ENCODE assay signal across 8 cellular contexts in the genomic region with DNA sequence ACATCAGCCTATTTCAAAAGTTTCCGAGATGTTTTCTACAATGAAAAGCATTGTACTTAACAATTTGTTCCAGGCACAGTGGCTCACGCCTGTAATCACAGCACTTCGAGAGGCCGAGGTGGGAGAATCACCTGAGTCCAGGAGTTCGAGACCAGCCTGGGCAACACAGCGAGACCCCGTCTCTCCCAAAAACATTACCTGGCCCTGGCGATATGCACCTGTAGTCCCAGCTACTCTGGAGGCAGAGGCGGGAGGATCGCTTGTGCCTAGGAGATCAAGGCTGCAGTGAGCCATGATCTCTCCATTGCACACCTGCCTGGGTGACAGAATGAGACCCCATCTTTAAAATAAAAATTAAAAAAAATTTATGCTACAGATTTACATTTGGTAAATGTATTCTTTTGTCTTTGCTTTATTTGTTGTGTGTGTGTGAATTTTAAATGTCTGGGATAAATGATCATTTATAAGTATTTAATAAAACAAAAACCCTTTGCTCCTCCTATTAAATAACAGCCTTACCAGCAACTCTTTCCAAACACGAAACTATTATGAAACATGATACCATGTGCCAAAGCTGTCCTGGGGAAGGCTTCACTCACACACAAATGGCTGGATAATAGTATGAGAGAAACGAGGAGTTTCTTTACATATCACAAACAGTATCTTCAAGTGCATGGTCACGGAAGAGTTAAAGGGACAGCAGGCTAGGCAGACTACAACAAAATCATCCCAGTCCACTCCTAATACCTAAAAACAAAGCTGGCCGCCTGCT. TPM values are rescaled to one million over a fixed set of nuclear protein-coding genes. Genes with fewer than 3 reads are reported as not detected.
DNase-seq lines count a peak whose midpoint lies in the region; ATAC-seq and TF ChIP-seq lines count a peak whose summit lies in the region.

No MANE protein-coding gene starts in this region.

- 54 to 60% methylated on average over 14 of the region's 14 CpGs for WGBS in esophagus squamous epithelium, 2 donors

- ATAC-seq in GM19467 (IDR thresholded peaks at IDR 0.05; ENCODE audit: unreplicated experiment) = no peak

- H3K4me2 ChIP-seq in osteoblast (ENCODE audit: insufficient read depth, low read length) = peak overlapping the region; percentile 79

- no peak for TF ChIP-seq CTCF in GM12864 (IDR thresholded peaks at IDR 0.05; ENCODE audit: low read depth, low read length, missing control alignments)
- TF ChIP-seq CTCF in Peyer's patch (IDR thresholded peaks at IDR 0.05) = no peak
- TF ChIP-seq CTCF in esophagus squamous epithelium (IDR thresholded peaks at IDR 0.05) = no peak
- no peak for TF ChIP-seq CTCF in osteoblast (IDR thresholded peaks at IDR 0.05; ENCODE audit: extremely low read depth, low read depth, low read length)

- peaks cover 18% of the 10 kb centered on the region for H4K20me1 ChIP-seq in osteoblast (ENCODE audit: insufficient read depth, low read length)

- H2AFZ ChIP-seq in osteoblast (ENCODE audit: low read length) = peak overlapping the region; percentile 81

- peak overlapping the region; percentile 86 for H3K4me3 ChIP-seq in GM12864 (ENCODE audit: low read depth, low read length)
- H3K4me3 ChIP-seq in Peyer's patch = peak overlapping the region; percentile 76 to 97 (median 96)
- H3K4me3 ChIP-seq in esophagus squamous epithelium = peak overlapping the region; percentile 66 to 100 (median 83)
- peak overlapping the region; percentile 78 for H3K4me3 ChIP-seq in osteoblast (ENCODE audit: insufficient read depth, low read length)

- H3K27me3 ChIP-seq in Peyer's patch (no peaks in the 10 kb centered on the region), esophagus squamous epithelium (no peaks in the 10 kb centered on the region), osteoblast (ENCODE audit: insufficient read depth, low read length) (no peaks in the 10 kb centered on the region)

- no peak for TF ChIP-seq POLR2A in Peyer's patch (IDR thresholded peaks at IDR 0.05)
- no peak for TF ChIP-seq POLR2A in esophagus squamous epithelium (IDR thresholded peaks at IDR 0.05)

- no peak for DNase-seq in GM12864 (ENCODE audit: low read depth)
- no peak for DNase-seq in Peyer's patch
- no peak for DNase-seq in esophagus squamous epithelium (lab: John Stamatoyannopoulos, UW)
- DNase-seq in osteoblast (ENCODE audit: insufficient read length, low spot score, missing footprints) = peak; percentile 83
- DNase-seq in anterior cingulate cortex (lab: John Stamatoyannopoulos, UW) = no peak
- DNase-seq in NK-92 treated with Interleukin-12 subunit alpha and Interleukin-12 subunit beta, amount 100 ng/mL, for 24 hours (lab: John Stamatoyannopoulos, UW) = no peak
- no peak for DNase-seq in KG1 (lab: John Stamatoyannopoulos, UW)

- H3K27ac ChIP-seq in Peyer's patch (peak overlapping the region; percentile 94 to 97 (median 95)), esophagus squamous epithelium (peak overlapping the region; percentile 89 to 99 (median 96)), osteoblast (ENCODE audit: low read depth, low read length) (peak overlapping the region; percentile 82)

- intact Hi-C loops in esophagus squamous epithelium (cut with DNase I) = no loop called here

- H3K79me2 ChIP-seq in osteoblast (ENCODE audit: insufficient read depth, low read length) = peaks cover 47% of the 10 kb centered on the region

- H3K36me3 ChIP-seq in Peyer's patch (no peaks in the 10 kb centered on the region), esophagus squamous epithelium (no peaks in the 10 kb centered on the region), osteoblast (ENCODE audit: insufficient read depth, low read length) (no peaks in the 10 kb centered on the region)

- H3K4me1 ChIP-seq in Peyer's patch = peaks cover 0 to 21% (median 5%) of the 10 kb centered on the region in 4 donors
- H3K4me1 ChIP-seq in esophagus squamous epithelium = peaks cover 5 to 57% (median 22%) of the 10 kb centered on the region in 3 donors
- H3K4me1 ChIP-seq in osteoblast (ENCODE audit: insufficient read depth, low read length) = peaks cover 7% of the 10 kb centered on the region

- H3K9me3 ChIP-seq in Peyer's patch (no peaks in the 10 kb centered on the region), esophagus squamous epithelium (no peaks in the 10 kb centered on the region), osteoblast (ENCODE audit: low read depth, low read length) (no peaks in the 10 kb centered on the region)

RNA-seq across cellular contexts. Expression of gene ATXN3, which starts 1.1 kb away (rescaled TPM):
- total RNA-seq in Peyer's patch (100 to 1,000 TPM in 1 of 4 donors, 10 to 100 TPM in 3; 13.3 to 156 (median 23.3) TPM), esophagus squamous epithelium (10 to 100 TPM; 16.9 to 31.5 (median 25.0) TPM), osteoblast (24.6 and 28.9 TPM in 2 replicates)

RNA-seq across cellular contexts. Expression of gene NDUFB1, which starts 16.2 kb away (rescaled TPM):
- total RNA-seq in Peyer's patch (100 to 1,000 TPM; 182 to 325 (median 217) TPM), esophagus squamous epithelium (100 to 1,000 TPM; 262 to 685 (median 291) TPM), osteoblast (146 and 150 TPM in 2 replicates)

RNA-seq across cellular contexts. Expression of gene CPSF2, which starts 16.5 kb away (rescaled TPM):
- total RNA-seq in Peyer's patch (10 to 100 TPM; 24.3 to 48.7 (median 25.4) TPM), esophagus squamous epithelium (10 to 100 TPM; 29.6 to 71.4 (median 46.7) TPM), osteoblast (38.9 and 47.8 TPM in 2 replicates)
